ENCODE assay signal across 14 cellular contexts in the genomic region with DNA sequence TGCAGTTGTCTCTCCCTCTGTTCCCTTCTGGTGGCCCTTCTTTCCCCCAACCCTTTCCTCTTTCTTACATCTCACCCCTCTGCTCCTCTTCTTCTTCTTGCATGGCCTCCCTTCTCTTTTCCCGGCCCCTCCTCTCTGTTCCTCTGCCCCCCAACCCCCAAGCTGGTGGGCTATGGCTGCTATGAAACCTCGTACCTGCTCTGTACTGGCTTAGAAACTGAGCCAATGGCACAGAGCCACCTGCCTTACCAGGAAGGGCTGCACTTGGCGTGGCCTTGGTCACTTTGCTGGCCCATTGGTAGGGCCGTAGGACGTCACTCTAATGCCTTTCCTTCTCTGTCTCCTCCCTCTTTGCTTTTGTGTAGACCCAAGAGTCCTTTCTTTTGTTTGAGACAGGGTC.
A peak's percentile ranks its signal among the peaks of the same experiment; 100 is the strongest.
DNase-seq lines count a peak whose midpoint lies in the region; ATAC-seq and TF ChIP-seq lines count a peak whose summit lies in the region.
"Had no signal": no experiment of that assay in that cellular context is flagged by ENCODE, and none has a peak within 500 bp of the region (broad histone marks: within the 10 kb centered on the region; RNA-seq: fewer than 3 reads in every experiment).

No MANE protein-coding gene starts in this region.

- DNase-seq in left ventricle myocardium inferior (no peak), right cardiac atrium (no peak), ascending aorta (ENCODE audit: low spot score in 2 of 2) (no peak), neural crest cell (ENCODE audit: low read depth, low spot score) (no peak), smooth muscle cell (lab: John Stamatoyannopoulos, UW; ENCODE audit: unreplicated experiment) (no peak), SW480 (ENCODE audit: low spot score) (no peak)
- DNase-seq in stimulated activated CD4-positive, alpha-beta T cell treated with anti-CD3 and anti-CD28 coated beads, Interleukin-4, amount 100 ng/mL, for 4 hours: no peak
- DNase-seq: activated CD8-positive, alpha-beta memory T cell treated with anti-CD3 and anti-CD28 coated beads for 24 hours; anterior cingulate cortex; BE2C; NCI-H446; PC-9 had no signal

- intact Hi-C loops in left ventricle myocardium inferior (cut with micrococcal nuclease): no loop called here
- intact Hi-C loops in right cardiac atrium (cut with DNase I): no loop called here
- intact Hi-C loops in ascending aorta (cut with DNase I): no loop called here

- H3K27me3 ChIP-seq in left ventricle myocardium inferior (ENCODE audit: low read depth): no peaks in the 10 kb centered on the region
- H3K27me3 ChIP-seq in right cardiac atrium (ENCODE audit: control insufficient read depth, insufficient read depth): no peaks in the 10 kb centered on the region
- no peaks in the 10 kb centered on the region for H3K27me3 ChIP-seq in ascending aorta
- H3K27me3 ChIP-seq in smooth muscle cell (ENCODE audit: low read depth): no peaks in the 10 kb centered on the region
- H3K27me3 ChIP-seq: BE2C had no signal

- WGBS in right cardiac atrium: 95% methylated on average over 5 of the region's 5 CpGs
- 93% methylated on average over 5 of the region's 5 CpGs for WGBS in smooth muscle cell (ENCODE audit: low lambda C conversion rate)

- H3K79me2 ChIP-seq in smooth muscle cell (ENCODE audit: low read depth): peaks cover 62% of the 10 kb centered on the region

- no peaks in the 10 kb centered on the region for H3K27me3 Mint-ChIP-seq in neural crest cell (ENCODE audit: low read depth)

- peaks cover 2% of the 10 kb centered on the region for H3F3A ChIP-seq in smooth muscle cell (ENCODE audit: low read depth)

- H3K36me3 Mint-ChIP-seq in neural crest cell (ENCODE audit: low read depth): no peaks in the 10 kb centered on the region

- peak overlapping the region; percentile 68 for H3K27ac ChIP-seq in left ventricle myocardium inferior (replicated peaks)
- no peak overlapping the region for H3K27ac ChIP-seq in right cardiac atrium (ENCODE audit: low read length)
- H3K27ac ChIP-seq in ascending aorta: peak overlapping the region; percentile 97 to 99
- H3K27ac ChIP-seq in smooth muscle cell (ENCODE audit: low read depth): no peak overlapping the region
- H3K27ac ChIP-seq: PC-9 had no signal

- H3K9ac ChIP-seq in smooth muscle cell (ENCODE audit: low read depth): no peak overlapping the region

- TF ChIP-seq CTCF in left ventricle myocardium inferior (IDR thresholded peaks at IDR 0.05; ENCODE audit: borderline replicate concordance): no peak
- TF ChIP-seq CTCF in ascending aorta (IDR thresholded peaks at IDR 0.05): no peak
- no peak for TF ChIP-seq CTCF in neural crest cell (conservative IDR thresholded peaks at IDR 0.05)
- TF ChIP-seq CTCF in smooth muscle cell (IDR thresholded peaks at IDR 0.05; ENCODE audit: borderline replicate concordance, insufficient read depth, poor library complexity, severe bottlenecking): no peak

- H3K27ac Mint-ChIP-seq in neural crest cell (ENCODE audit: unreplicated experiment): peak overlapping the region; percentile 50

- H3K36me3 ChIP-seq in left ventricle myocardium inferior: peaks cover 18% of the 10 kb centered on the region
- peaks cover 19 to 30% of the 10 kb centered on the region in 2 donors for H3K36me3 ChIP-seq in ascending aorta
- H3K36me3 ChIP-seq in smooth muscle cell (ENCODE audit: low read depth): no peaks in the 10 kb centered on the region
- H3K36me3 ChIP-seq: HAP-1 had no signal

- H3K4me1 ChIP-seq in left ventricle myocardium inferior (peaks cover 85% of the 10 kb centered on the region), right cardiac atrium (ENCODE audit: control insufficient read depth, insufficient read depth, low read length) (peaks cover 37% of the 10 kb centered on the region), ascending aorta (peaks cover 50 to 64% of the 10 kb centered on the region in 2 donors), smooth muscle cell (ENCODE audit: low read depth) (peaks cover 23% of the 10 kb centered on the region)

- H3K4me2 ChIP-seq in smooth muscle cell: no peak overlapping the region
- H3K4me2 ChIP-seq: PC-9 had no signal

- peaks cover 27% of the 10 kb centered on the region for H3K4me1 Mint-ChIP-seq in neural crest cell

- no peak overlapping the region for H2AFZ ChIP-seq in smooth muscle cell (ENCODE audit: low read depth)
- H2AFZ ChIP-seq: PC-9 had no signal

- no peak overlapping the region for H3K4me3 ChIP-seq in left ventricle myocardium inferior
- H3K4me3 ChIP-seq in right cardiac atrium (ENCODE audit: low read length): no peak overlapping the region
- H3K4me3 ChIP-seq in ascending aorta: no peak overlapping the region
- no peak overlapping the region for H3K4me3 ChIP-seq in smooth muscle cell
- H3K4me3 ChIP-seq: HAP-1, PC-9 had no signal

- peaks cover 76% of the 10 kb centered on the region for H4K20me1 ChIP-seq in smooth muscle cell (ENCODE audit: low read depth)

- ATAC-seq in right cardiac atrium (no peak), GM19324 (IDR thresholded peaks at IDR 0.05; ENCODE audit: low FRiP score, unreplicated experiment) (no peak)

- H3K4me3 Mint-ChIP-seq in neural crest cell: no peak overlapping the region

- no peaks in the 10 kb centered on the region for H3K9me3 Mint-ChIP-seq in neural crest cell

- H3K9me3 ChIP-seq in left ventricle myocardium inferior (replicated peaks) (no peaks in the 10 kb centered on the region), right cardiac atrium (ENCODE audit: control insufficient read depth, low read length) (no peaks in the 10 kb centered on the region), ascending aorta (no peaks in the 10 kb centered on the region), smooth muscle cell (replicated peaks; ENCODE audit: low read depth) (no peaks in the 10 kb centered on the region)
- H3K9me3 ChIP-seq: BE2C, HAP-1 had no signal

Comparison
In these comparisons a context has a peak if more than half of its experiments do, and no peak if none do; other contexts are left out.
1. H3K27ac ChIP-seq: peak in left ventricle myocardium inferior (single experiment) and ascending aorta (2 of 2); none in right cardiac atrium (single experiment) and smooth muscle cell (single experiment).